Comparison of ENCODE assay signal across 16 cellular contexts in the genomic region with DNA sequence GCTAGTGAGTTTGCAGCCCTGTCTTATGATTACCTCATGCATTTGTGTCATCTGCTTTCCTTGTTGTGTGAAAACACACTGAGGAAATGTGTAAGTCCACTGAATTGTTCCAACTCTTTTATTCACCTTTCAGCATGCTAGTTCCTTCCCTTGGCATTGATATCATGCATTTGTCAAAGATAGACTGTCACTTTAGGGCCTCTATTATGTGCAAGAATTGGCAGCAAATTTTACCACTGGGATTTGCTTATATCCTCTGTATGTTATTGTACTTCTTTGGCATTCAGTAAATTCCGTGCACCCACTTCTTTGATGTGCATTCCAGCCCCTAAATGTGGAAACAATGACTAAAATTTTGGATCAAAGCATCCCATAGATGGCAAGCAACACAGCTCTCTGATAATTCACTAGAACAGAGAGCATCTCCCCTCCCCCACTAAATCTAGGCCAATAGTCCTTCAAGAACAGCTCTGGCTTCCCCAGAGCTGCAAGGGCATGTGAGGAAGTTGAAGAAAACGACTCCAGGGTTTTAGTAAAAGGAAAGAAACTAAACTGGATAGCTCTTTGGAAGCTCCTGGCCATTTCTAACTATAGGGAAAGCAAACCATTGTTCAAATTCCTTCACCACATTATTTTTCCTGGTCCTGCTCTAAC.
"Had no signal": no experiment of that assay in that cellular context is flagged by ENCODE, and none has a peak within 500 bp of the region (broad histone marks: within the 10 kb centered on the region; RNA-seq: fewer than 3 reads in every experiment).

No MANE protein-coding gene starts in this region.

- H3K36me3 ChIP-seq: suprapubic skin had no signal

- H3K36me3 Mint-ChIP-seq: activated CD8-positive, alpha-beta memory T cell treated with anti-CD3 and anti-CD28 coated beads, Interleukin-2, amount 10 ng/mL, durations not matched to agents 7 days and 5 days; activated naive CD8-positive, alpha-beta T cell; natural killer cell treated with Interleukin-12 subunit alpha and Interleukin-12 subunit beta and Interleukin-15 and Interleukin-18, amount 100 ng/mL, for 72 hours; type B pancreatic cell had no signal

- H3K4me1 ChIP-seq: suprapubic skin had no signal

- H3K27me3 Mint-ChIP-seq: activated CD8-positive, alpha-beta memory T cell treated with anti-CD3 and anti-CD28 coated beads, Interleukin-2, amount 10 ng/mL, durations not matched to agents 7 days and 5 days; activated naive CD8-positive, alpha-beta T cell; dendritic cell treated with granulocyte-macrophage colony-stimulating factor and Interleukin-4, amounts not matched to agents 40 ng/mL and 50 ng/mL, for 4 days; natural killer cell treated with Interleukin-12 subunit alpha and Interleukin-12 subunit beta and Interleukin-15 and Interleukin-18, amount 100 ng/mL, for 72 hours had no signal

- H3K4me3 Mint-ChIP-seq: activated CD8-positive, alpha-beta memory T cell treated with anti-CD3 and anti-CD28 coated beads, Interleukin-2, amount 10 ng/mL, durations not matched to agents 7 days and 5 days; activated naive CD8-positive, alpha-beta T cell; activated T-cell treated with anti-CD3 and anti-CD28 coated beads, Interleukin-2, amount 50 U/mL, for 4 hours; dendritic cell treated with granulocyte-macrophage colony-stimulating factor and Interleukin-4, amounts not matched to agents 40 ng/mL and 50 ng/mL, for 4 days; endodermal cell; natural killer cell treated with Interleukin-12 subunit alpha and Interleukin-12 subunit beta and Interleukin-15 and Interleukin-18, amount 100 ng/mL, for 72 hours; type B pancreatic cell had no signal

- H3K4me3 ChIP-seq: suprapubic skin had no signal

- H3K27ac Mint-ChIP-seq: activated CD8-positive, alpha-beta memory T cell treated with anti-CD3 and anti-CD28 coated beads, Interleukin-2, amount 10 ng/mL, durations not matched to agents 7 days and 5 days; activated naive CD8-positive, alpha-beta T cell; dendritic cell treated with granulocyte-macrophage colony-stimulating factor and Interleukin-4, amounts not matched to agents 40 ng/mL and 50 ng/mL, for 4 days; endodermal cell; natural killer cell treated with Interleukin-12 subunit alpha and Interleukin-12 subunit beta and Interleukin-15 and Interleukin-18, amount 100 ng/mL, for 72 hours had no signal

- ATAC-seq: activated T-cell treated with anti-CD3 and anti-CD28 coated beads, Interleukin-2, amount 50 U/mL, for 4 hours; natural killer cell treated with Interleukin-12 subunit alpha and Interleukin-12 subunit beta and Interleukin-15 and Interleukin-18, amount 100 ng/mL, for 72 hours had no signal

- H3K27ac ChIP-seq: suprapubic skin had no signal

- H3K9me3 ChIP-seq: suprapubic skin had no signal

- H3K9me3 Mint-ChIP-seq: activated T-cell treated with anti-CD3 and anti-CD28 coated beads, Interleukin-2, amount 50 U/mL, for 4 hours; dendritic cell treated with granulocyte-macrophage colony-stimulating factor and Interleukin-4, amounts not matched to agents 40 ng/mL and 50 ng/mL, for 4 days; endodermal cell; natural killer cell treated with Interleukin-12 subunit alpha and Interleukin-12 subunit beta and Interleukin-15 and Interleukin-18, amount 100 ng/mL, for 72 hours; type B pancreatic cell had no signal

- DNase-seq: activated CD4-positive, alpha-beta T cell treated with anti-CD3 and anti-CD28 coated beads for 1 hour; activated CD4-positive, alpha-beta T cell treated with anti-CD3 and anti-CD28 coated beads, Interleukin-2, amount 50 U/mL, for 48 hours; activated CD8-positive, alpha-beta memory T cell treated with anti-CD3 and anti-CD28 coated beads, Interleukin-2, amount 10 ng/mL, durations not matched to agents 7 days and 5 days; activated effector memory CD4-positive, alpha-beta T cell treated with anti-CD3 and anti-CD28 coated beads, Interleukin-2, amount 50 U/mL, for 16 hours; activated T-cell treated with anti-CD3 and anti-CD28 coated beads, Interleukin-2, amount 50 U/mL, for 4 hours; cerebellar nuclear complex; endodermal cell; erythroblast; mammary epithelial cell; stimulated activated CD4-positive, alpha-beta T cell treated with anti-CD3 and anti-CD28 coated beads, Interleukin-2, amount 100 ng/mL, for 48 hours; stimulated activated naive CD4-positive, alpha-beta T cell treated with Interleukin-2 at 50 U/mL for 16 hours had no signal
